In genomic region chr22:29940526-29940925, GRCh38 we compare ENCODE assay signal across 27 cellular contexts. TPM values are rescaled to one million over a fixed set of nuclear protein-coding genes. Genes with fewer than 3 reads are reported as not detected.
DNase-seq lines count a peak whose midpoint lies in the region; ATAC-seq, FAIRE-seq and TF ChIP-seq lines count a peak whose summit lies in the region.
"Had no signal": no experiment of that assay in that cellular context is flagged by ENCODE, and none has a peak within 500 bp of the region (broad histone marks: within the 10 kb centered on the region; RNA-seq: fewer than 3 reads in every experiment).

No MANE protein-coding gene starts in this region.

- no peak for TF ChIP-seq CTCF in neutrophil (IDR thresholded peaks at IDR 0.05)

- H3K9me3 ChIP-seq in neutrophil: no peaks in the 10 kb centered on the region
- H3K9me3 ChIP-seq: A549, BE2C had no signal

- TF ChIP-seq POLR2A in GM12892 (IDR thresholded peaks at IDR 0.05; ENCODE audit: low read depth, low read length): no peak

- intact Hi-C loops in left colon (cut with DNase I, micrococcal nuclease): no loop called here

- H3K27me3 Mint-ChIP-seq in naive thymus-derived CD8-positive, alpha-beta T cell: no peaks in the 10 kb centered on the region
- H3K27me3 Mint-ChIP-seq: CD4-positive, alpha-beta memory T cell; CD4-positive, CD25-positive, alpha-beta regulatory T cell; CD8-positive, alpha-beta memory T cell had no signal

- no peak overlapping the region for H3K27ac Mint-ChIP-seq in naive thymus-derived CD8-positive, alpha-beta T cell
- H3K27ac Mint-ChIP-seq: CD4-positive, CD25-positive, alpha-beta regulatory T cell had no signal

- no peaks in the 10 kb centered on the region for H3K36me3 ChIP-seq in neutrophil
- H3K36me3 ChIP-seq: BE2C had no signal

- no peak overlapping the region for H3K4me3 Mint-ChIP-seq in naive thymus-derived CD8-positive, alpha-beta T cell
- H3K4me3 Mint-ChIP-seq: CD14-positive monocyte; CD4-positive, alpha-beta memory T cell; CD4-positive, CD25-positive, alpha-beta regulatory T cell; CD8-positive, alpha-beta memory T cell had no signal

- ATAC-seq in left colon (peak; percentile 59), GM18909 (IDR thresholded peaks at IDR 0.05; ENCODE audit: poor library complexity, unreplicated experiment) (no peak)
- ATAC-seq in naive thymus-derived CD8-positive, alpha-beta T cell: no peak
- ATAC-seq: A549 had no signal

- H3K4me1 Mint-ChIP-seq in naive thymus-derived CD8-positive, alpha-beta T cell: peaks cover 10 to 56% (median 49%) of the 10 kb centered on the region in 4 donors

- DNase-seq in GM12892 (ENCODE audit: insufficient read length) (no peak), LoVo (ENCODE audit: low spot score) (peak; percentile 2), left colon (no peak), Ammon's horn (ENCODE audit: low spot score) (no peak), NCI-H748 (lab: John Stamatoyannopoulos, UW; ENCODE audit: unreplicated experiment) (no peak)
- no peak for DNase-seq in naive thymus-derived CD8-positive, alpha-beta T cell
- DNase-seq: AML-193; BE2C; C1 segment of cervical spinal cord; CD4-positive, alpha-beta memory T cell; CD4-positive, CD25-positive, alpha-beta regulatory T cell; CD8-positive, alpha-beta memory T cell; COR-L47; DMS 273 treated with DMSO at 0.1 percent for 48 hours; DMS153; DMS79 treated with DMSO at 0.1 percent for 48 hours; GF-D8 had no signal

- H3K27me3 ChIP-seq in neutrophil: no peaks in the 10 kb centered on the region
- H3K27me3 ChIP-seq: BE2C, BLaER1 had no signal

- peaks cover 0 to 7% of the 10 kb centered on the region in 2 experiments for H3K4me1 ChIP-seq in neutrophil (ENCODE audit: control insufficient read depth in 1 of 2, insufficient read depth in 1 of 2, low read depth in 1 of 2, low read length in 1 of 2)
- H3K4me1 ChIP-seq: BE2C, BLaER1 had no signal

- peaks cover 0 to 25% (median 2%) of the 10 kb centered on the region in 9 donors for H3K9me3 Mint-ChIP-seq in naive thymus-derived CD8-positive, alpha-beta T cell

- no peak overlapping the region for H3K4me3 ChIP-seq in neutrophil (ENCODE audit: low read depth in 1 of 2, low read length in 1 of 2)
- H3K4me3 ChIP-seq: A549, BLaER1 had no signal

- peaks cover 8 to 30% (median 12%) of the 10 kb centered on the region in 3 donors for H3K36me3 Mint-ChIP-seq in naive thymus-derived CD8-positive, alpha-beta T cell

- POLR2A ChIA-PET in naive thymus-derived CD8-positive, alpha-beta T cell (lab: Charles Lee): no interaction called here

- peak overlapping the region; percentile 14 for H3K27ac ChIP-seq in neutrophil
- H3K27ac ChIP-seq: 22Rv1, A549, BLaER1 had no signal

- peak; percentile 76 for FAIRE-seq in GM12892 (lab: Jason Lieb, UNC)
- FAIRE-seq: A549, G401.6, GM12891, GM18507, GM19239 had no signal

RNA-seq across cellular contexts. Expression of gene MTMR3, which starts 57.6 kb away (rescaled TPM):
- polyA plus RNA-seq in GM12892 (2012; ENCODE audit: missing spikeins): 8.6 TPM
- 10 to 100 TPM; 43.8 to 44.6 TPM for total RNA-seq in left colon
- total RNA-seq in naive thymus-derived CD8-positive, alpha-beta T cell: 10 to 100 TPM; 61.4 to 68.7 TPM
- 10 to 100 TPM; 13.4 to 20.9 (median 14.9) TPM for polyA plus RNA-seq in naive thymus-derived CD8-positive, alpha-beta T cell
